In genomic region chr2:205543937-205544702, GRCh38 we compare ENCODE assay signal across 20 cellular contexts.
DNase-seq lines count a peak whose midpoint lies in the region; ATAC-seq, FAIRE-seq and TF ChIP-seq lines count a peak whose summit lies in the region.
"Had no signal": no experiment of that assay in that cellular context is flagged by ENCODE, and none has a peak within 500 bp of the region (broad histone marks: within the 10 kb centered on the region; RNA-seq: fewer than 3 reads in every experiment).

No MANE protein-coding gene starts in this region.

- DNase-seq in left lobe of liver (ENCODE audit: low spot score): no peak
- no peak for DNase-seq in NOMO-1 (lab: John Stamatoyannopoulos, UW; ENCODE audit: unreplicated experiment in 2 of 2)
- DNase-seq: activated T-cell treated with anti-CD3 and anti-CD28 coated beads for 4 hours; GOT3; hippocampal formation; naive thymus-derived CD4-positive, alpha-beta T cell; NCI-H226; NK-92 treated with Interleukin-12 subunit alpha and Interleukin-12 subunit beta, amount 100 ng/mL, for 24 hours; sigmoid colon; stimulated activated naive CD4-positive, alpha-beta T cell treated with Interleukin-2 at 50 U/mL for 16 hours; SW 1271 had no signal

- H3K4me1 ChIP-seq in ACC112 (ENCODE audit: control insufficient read depth, insufficient read depth, low read length, unreplicated experiment): peaks cover 3% of the 10 kb centered on the region
- peaks cover 7 to 72% (median 50%) of the 10 kb centered on the region in 10 experiments; a peak in 17 of 20 replicates for H3K4me1 ChIP-seq in BLaER1 treated with 17β-estradiol and CSF1 and Interleukin-3, amounts not matched to agents 10 nM and 100 nM
- peaks cover 34% of the 10 kb centered on the region for H3K4me1 ChIP-seq in OCI-LY3 (ENCODE audit: low read length)

- H2AFZ ChIP-seq in ACC112 (ENCODE audit: low read length, unreplicated experiment) (peak overlapping the region; percentile 42), OCI-LY3 (ENCODE audit: low read depth, low read length) (no peak overlapping the region)
- H2AFZ ChIP-seq: parathyroid adenoma had no signal

- no peaks in the 10 kb centered on the region for H3K9me3 ChIP-seq in BLaER1 treated with 17β-estradiol and CSF1 and Interleukin-3, amounts not matched to agents 10 nM and 100 nM (replicated peaks in 1 of 11)
- H3K9me3 ChIP-seq in OCI-LY3 (ENCODE audit: insufficient read depth, low read length): no peaks in the 10 kb centered on the region
- H3K9me3 ChIP-seq: sigmoid colon had no signal

- H3K9ac ChIP-seq in BLaER1 treated with 17β-estradiol and CSF1 and Interleukin-3, amounts not matched to agents 10 nM and 100 nM: no peak overlapping the region
- H3K9ac ChIP-seq in OCI-LY3 (ENCODE audit: low read length): no peak overlapping the region
- H3K9ac ChIP-seq: parathyroid adenoma had no signal

- H3K27ac ChIP-seq in ACC112 (ENCODE audit: low read depth, low read length): no peak overlapping the region
- H3K27ac ChIP-seq in BLaER1 treated with 17β-estradiol and CSF1 and Interleukin-3, amounts not matched to agents 10 nM and 100 nM: no peak overlapping the region
- H3K27ac ChIP-seq in OCI-LY3 (ENCODE audit: low read length): no peak overlapping the region
- H3K27ac ChIP-seq: parathyroid adenoma, sigmoid colon had no signal

- peak; percentile 53 for FAIRE-seq in islet of Langerhans (lab: Jason Lieb, UNC)
- FAIRE-seq: bronchial epithelial cell, keratinocyte, TTC549 had no signal

- ATAC-seq in left lobe of liver (no peak), HG02852 (IDR thresholded peaks at IDR 0.05; ENCODE audit: unreplicated experiment) (no peak)
- ATAC-seq: naive thymus-derived CD4-positive, alpha-beta T cell had no signal

- H3K27me3 ChIP-seq in ACC112 (ENCODE audit: insufficient read depth, low read length) (no peaks in the 10 kb centered on the region), OCI-LY3 (ENCODE audit: low read depth, low read length) (peaks cover 20% of the 10 kb centered on the region; the same call in 1 of the 2 replicates)
- H3K27me3 ChIP-seq in BLaER1 treated with 17β-estradiol and CSF1 and Interleukin-3, amounts not matched to agents 10 nM and 100 nM: no peaks in the 10 kb centered on the region
- H3K27me3 ChIP-seq: sigmoid colon had no signal

- peak overlapping the region in 6 of 11 experiments; percentile 5 to 87 (median 75); a peak in 8 of 22 replicates for H3K4me2 ChIP-seq in BLaER1 treated with 17β-estradiol and CSF1 and Interleukin-3, amounts not matched to agents 10 nM and 100 nM
- peak overlapping the region; percentile 69; the same call in 1 of the 2 replicates for H3K4me2 ChIP-seq in OCI-LY3 (ENCODE audit: low read length)

- H3K4me3 ChIP-seq in ACC112 (ENCODE audit: low read depth, low read length): no peak overlapping the region
- H3K4me3 ChIP-seq in BLaER1 treated with 17β-estradiol and CSF1 and Interleukin-3, amounts not matched to agents 10 nM and 100 nM: no peak overlapping the region
- H3K4me3 ChIP-seq in OCI-LY3 (ENCODE audit: low read length): no peak overlapping the region
- H3K4me3 ChIP-seq: sigmoid colon had no signal

- no peaks in the 10 kb centered on the region for H3K79me2 ChIP-seq in ACC112 (ENCODE audit: control insufficient read depth, insufficient read depth, low read length, unreplicated experiment)
- H3K79me2 ChIP-seq in OCI-LY3 (ENCODE audit: low read length): no peaks in the 10 kb centered on the region
- H3K79me2 ChIP-seq: parathyroid adenoma had no signal

- H3K36me3 ChIP-seq in ACC112 (ENCODE audit: insufficient read depth, low read length) (no peaks in the 10 kb centered on the region), OCI-LY3 (replicated peaks; ENCODE audit: low read depth, low read length) (no peaks in the 10 kb centered on the region)
- no peaks in the 10 kb centered on the region for H3K36me3 ChIP-seq in BLaER1 treated with 17β-estradiol and CSF1 and Interleukin-3, amounts not matched to agents 10 nM and 100 nM
- H3K36me3 ChIP-seq: sigmoid colon had no signal

- H4K20me1 ChIP-seq in BLaER1 treated with 17β-estradiol and CSF1 and Interleukin-3, amounts not matched to agents 10 nM and 100 nM: no peaks in the 10 kb centered on the region
- H4K20me1 ChIP-seq in OCI-LY3 (ENCODE audit: insufficient read depth, low read length): no peaks in the 10 kb centered on the region

- TF ChIP-seq CTCF in OCI-LY3 (IDR thresholded peaks at IDR 0.05; ENCODE audit: low read depth, low read length): no peak
